In the genomic region with DNA sequence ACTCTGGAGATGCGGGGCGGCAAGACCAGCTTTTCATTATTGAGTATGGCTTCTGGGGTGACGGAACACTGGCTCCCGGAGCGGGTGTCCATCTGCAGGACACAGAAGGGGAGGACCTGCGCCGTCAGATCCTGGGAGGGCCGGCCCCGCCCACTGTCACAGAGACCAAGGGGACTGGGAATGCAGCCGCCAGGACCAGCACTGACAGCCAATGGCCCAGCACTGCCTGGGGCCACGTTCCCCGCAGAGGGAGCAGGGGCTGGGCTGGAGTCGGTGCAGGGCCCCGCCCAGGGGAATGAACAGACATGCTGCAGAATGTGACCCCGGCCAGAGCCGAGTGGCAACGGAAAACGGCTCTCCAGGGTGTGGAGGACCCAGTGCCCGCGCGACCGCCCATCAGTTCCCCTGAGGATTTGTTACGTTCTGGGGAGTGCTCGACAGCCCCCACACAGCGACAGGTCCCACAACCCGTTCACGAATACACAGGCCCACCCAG, we compare ENCODE assay signal across 10 cellular contexts. TPM values are rescaled to one million over a fixed set of nuclear protein-coding genes. Genes with fewer than 3 reads are reported as not detected.
DNase-seq lines count a peak whose midpoint lies in the region; TF ChIP-seq lines count a peak whose summit lies in the region.
"Had no signal": no experiment of that assay in that cellular context is flagged by ENCODE, and none has a peak within 500 bp of the region (broad histone marks: within the 10 kb centered on the region; RNA-seq: fewer than 3 reads in every experiment).

A gene with protein sequence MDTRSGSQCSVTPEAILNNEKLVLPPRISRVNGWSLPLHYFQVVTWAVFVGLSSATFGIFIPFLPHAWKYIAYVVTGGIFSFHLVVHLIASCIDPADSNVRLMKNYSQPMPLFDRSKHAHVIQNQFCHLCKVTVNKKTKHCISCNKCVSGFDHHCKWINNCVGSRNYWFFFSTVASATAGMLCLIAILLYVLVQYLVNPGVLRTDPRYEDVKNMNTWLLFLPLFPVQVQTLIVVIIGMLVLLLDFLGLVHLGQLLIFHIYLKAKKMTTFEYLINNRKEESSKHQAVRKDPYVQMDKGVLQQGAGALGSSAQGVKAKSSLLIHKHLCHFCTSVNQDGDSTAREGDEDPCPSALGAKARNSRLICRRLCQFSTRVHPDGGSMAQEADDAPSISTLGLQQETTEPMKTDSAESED (minus strand): TSS at position 476 of the 496 bp plus-strand sequence. CDS start 384 bp downstream, at position 92.

- peak within 1 kb of the TSS in 1 of 2 experiments; percentile 28; a peak in 1 of 4 replicates for H3K4me3 ChIP-seq in SK-N-SH (ENCODE audit: low read depth in 2 of 2, low read length in 1 of 2)
- H3K4me3 ChIP-seq in subcutaneous abdominal adipose tissue (ENCODE audit: low read depth in 1 of 5, low read length in 5 of 5) = peak within 1 kb of the TSS in 3 of 5 donors; percentile 22 to 29 (median 28)
- no peak within 1 kb of the TSS for H3K4me3 ChIP-seq in WERI-Rb-1 (ENCODE audit: low read depth, low read length)

- 32% methylated on average over 11 of the region's 27 CpGs for WGBS in SK-N-SH (ENCODE audit: low lambda C conversion rate)

- no peak for TF ChIP-seq RAD21 in SK-N-SH (IDR thresholded peaks at IDR 0.05; ENCODE audit: low read length)

- H4K20me1 ChIP-seq in SK-N-SH (ENCODE audit: insufficient read depth) = no peaks in the 10 kb centered on the region

- H3K9me3 ChIP-seq in SK-N-SH (no peaks in the 10 kb centered on the region), subcutaneous abdominal adipose tissue (ENCODE audit: control insufficient read depth in 5 of 5, low read length in 5 of 5) (no peaks in the 10 kb centered on the region), WERI-Rb-1 (ENCODE audit: severe bottlenecking) (no peaks in the 10 kb centered on the region)

- peaks cover 0 to 13% of the 10 kb centered on the region in 2 experiments; a peak in 1 of 4 replicates for H3K4me1 ChIP-seq in SK-N-SH (ENCODE audit: control insufficient read depth in 1 of 2, insufficient read depth in 2 of 2, low read depth in 1 of 2, low read length in 1 of 2)
- H3K4me1 ChIP-seq in subcutaneous abdominal adipose tissue (ENCODE audit: control insufficient read depth in 5 of 5, insufficient read depth in 5 of 5, low read length in 5 of 5) = peaks cover 0 to 18% (median 11%) of the 10 kb centered on the region in 5 donors

- H3K9me2 ChIP-seq in SK-N-SH = no peaks in the 10 kb centered on the region

- no peaks in the 10 kb centered on the region for H3K79me2 ChIP-seq in SK-N-SH (ENCODE audit: insufficient read depth)

- no peak within 1 kb of the TSS for H3K4me2 ChIP-seq in SK-N-SH

- DNase-seq in T-helper 2 cell (no peak), SK-N-SH (peak; percentile 89), GDM1 (lab: John Stamatoyannopoulos, UW) (no peak), foreskin melanocyte (no peak), WERI-Rb-1 (no peak)
- DNase-seq: cerebellar nuclear complex, NCI-H1930 had no signal

- intact Hi-C loops in T-helper 2 cell treated with Interferon-gamma antibody and Interleukin-4, amounts not matched to agents 100 ng/mL and 5 ng/mL, for 36 hours (cut with micrococcal nuclease) = no loop called here

- POLR2A ChIA-PET in SK-N-SH (lab: Yijun Ruan, JAX) = no interaction called here

- no peaks in the 10 kb centered on the region for H3K36me3 ChIP-seq in SK-N-SH (replicated peaks in 1 of 2; ENCODE audit: control insufficient read depth in 1 of 2, insufficient read depth in 2 of 2, low read length in 1 of 2)
- no peaks in the 10 kb centered on the region for H3K36me3 ChIP-seq in subcutaneous abdominal adipose tissue (ENCODE audit: control insufficient read depth in 5 of 5, insufficient read depth in 5 of 5, low read length in 5 of 5)
- H3K36me3 ChIP-seq in WERI-Rb-1 = peaks cover 3% of the 10 kb centered on the region; the same call in 1 of the 2 replicates

- H3K9ac ChIP-seq in SK-N-SH = no peak within 1 kb of the TSS
- H3K9ac ChIP-seq in subcutaneous abdominal adipose tissue (ENCODE audit: low read length in 5 of 5) = no peak within 1 kb of the TSS

- CTCF ChIA-PET in SK-N-SH (lab: Yijun Ruan, JAX) = no interaction called here

- no peaks in the 10 kb centered on the region for H3F3A ChIP-seq in SK-N-SH (replicated peaks; ENCODE audit: insufficient read depth)

- no peak within 1 kb of the TSS for H2AFZ ChIP-seq in SK-N-SH (ENCODE audit: low read depth)

- peaks cover 55% of the 10 kb centered on the region for H3K27me3 ChIP-seq in SK-N-SH (ENCODE audit: insufficient read depth)
- no peaks in the 10 kb centered on the region for H3K27me3 ChIP-seq in layer of hippocampus (ENCODE audit: control insufficient read depth, insufficient read depth, low read length)
- peaks cover 8 to 30% (median 21%) of the 10 kb centered on the region in 5 donors for H3K27me3 ChIP-seq in subcutaneous abdominal adipose tissue (ENCODE audit: control insufficient read depth in 5 of 5, insufficient read depth in 4 of 5, low read length in 5 of 5)
- H3K27me3 ChIP-seq in WERI-Rb-1 (ENCODE audit: insufficient read depth, low read depth, severe bottlenecking) = peaks cover 3% of the 10 kb centered on the region

- TF ChIP-seq EP300 in SK-N-SH (IDR thresholded peaks at IDR 0.05; ENCODE audit: borderline replicate concordance in 1 of 2, low read depth in 1 of 2, low read length in 1 of 2) = no peak

- no peak within 1 kb of the TSS for H3K27ac ChIP-seq in SK-N-SH (ENCODE audit: low read depth in 2 of 2, low read length in 1 of 2)
- peak within 1 kb of the TSS; percentile 4 for H3K27ac ChIP-seq in layer of hippocampus (ENCODE audit: low read depth, low read length)
- no peak within 1 kb of the TSS for H3K27ac ChIP-seq in subcutaneous abdominal adipose tissue (ENCODE audit: low read depth, low read length)
- H3K27ac ChIP-seq in WERI-Rb-1 = no peak within 1 kb of the TSS

- TF ChIP-seq CTCF in SK-N-SH (IDR thresholded peaks at IDR 0.05) (no peak), WERI-Rb-1 (IDR thresholded peaks at IDR 0.05; ENCODE audit: low read depth, low read length) (no peak)

TF ChIP-seq in SK-N-SH, 30 proteins besides CTCF, POLR2A, EP300 and RAD21:
- TF ChIP-seq GATA2 (CRISPR knock-in tag; IDR thresholded peaks at IDR 0.05) (no peak), MXI1 (IDR thresholded peaks at IDR 0.05; ENCODE audit: low read depth, low read length) (peak; percentile 53; the same call in 1 of the 2 replicates), FOXM1 (IDR thresholded peaks at IDR 0.05; ENCODE audit: low read depth) (no peak), TEAD4 (IDR thresholded peaks at IDR 0.05; ENCODE audit: borderline replicate concordance, insufficient read depth) (no peak)
- TF ChIP-seq, protein P1, sequence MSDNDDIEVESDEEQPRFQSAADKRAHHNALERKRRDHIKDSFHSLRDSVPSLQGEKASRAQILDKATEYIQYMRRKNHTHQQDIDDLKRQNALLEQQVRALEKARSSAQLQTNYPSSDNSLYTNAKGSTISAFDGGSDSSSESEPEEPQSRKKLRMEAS (IDR thresholded peaks at IDR 0.05; ENCODE audit: low read depth) = no peak

RNA-seq across cellular contexts. Expression of the gene that starts here (rescaled TPM):
- 20.6 and 21.5 TPM in 2 replicates for total RNA-seq in T-helper 2 cell treated with Interferon-gamma antibody and Interleukin-4, amounts not matched to agents 100 ng/mL and 5 ng/mL, for 36 hours
- polyA plus RNA-seq in SK-N-SH (2012; rRNA removed) = 0.65 and 0.76 TPM in 2 replicates
- polyA plus RNA-seq in SK-N-SH (2012; cell fraction: cytosol; rRNA removed) = 0.13 and 0.39 TPM in 2 replicates
- polyA plus RNA-seq in SK-N-SH (2012; cell fraction: nucleus; rRNA removed) = 7.1 and 7.4 TPM in 2 replicates
